ENCODE assay signal across 32 cellular contexts in the genomic region with DNA sequence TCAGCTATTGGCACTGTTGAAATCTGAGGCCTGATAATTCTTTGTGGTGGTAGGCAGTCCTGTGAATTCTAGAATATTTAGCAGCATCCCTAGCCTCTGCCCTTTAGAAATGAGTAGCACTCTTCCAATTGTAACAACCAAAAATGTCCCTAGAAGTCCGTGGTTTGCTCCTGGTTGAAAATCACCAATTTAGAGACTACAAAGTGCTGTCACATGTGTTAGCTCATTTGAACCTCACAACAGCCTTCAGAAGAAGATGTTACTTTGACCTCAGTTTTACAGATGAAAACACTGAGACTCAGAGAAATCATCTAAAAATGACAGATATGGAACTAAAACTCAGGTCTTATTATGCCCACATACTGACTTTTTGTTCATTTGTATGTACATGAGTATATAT.
"Had no signal": no experiment of that assay in that cellular context is flagged by ENCODE, and none has a peak within 500 bp of the region (broad histone marks: within the 10 kb centered on the region; RNA-seq: fewer than 3 reads in every experiment).

No MANE protein-coding gene starts in this region.

- H3K27me3 Mint-ChIP-seq: activated CD4-positive, alpha-beta memory T cell treated with anti-CD3 and anti-CD28 coated beads, Interleukin-2, amount 10 ng/mL, durations not matched to agents 7 days and 5 days; activated naive CD8-positive, alpha-beta T cell; T-helper 17 cell had no signal

- H3K27ac ChIP-seq: ascending aorta, cardiac muscle cell, KMS-11, PC-9, RWPE1, WERI-Rb-1 had no signal

- H3K4me1 ChIP-seq: ascending aorta had no signal

- DNase-seq: activated CD4-positive, alpha-beta memory T cell treated with anti-CD3 and anti-CD28 coated beads, Interleukin-2, amount 10 ng/mL, durations not matched to agents 7 days and 5 days; activated CD4-positive, alpha-beta T cell treated with anti-CD3 and anti-CD28 coated beads for 1 hour; activated CD4-positive, alpha-beta T cell treated with anti-CD3 and anti-CD28 coated beads for 48 hours; activated CD4-positive, CD25-positive, alpha-beta regulatory T cell; activated gamma-delta T cell; activated naive CD4-positive, alpha-beta T cell treated with anti-CD3 and anti-CD28 coated beads for 36 hours; activated T-cell treated with anti-CD3 and anti-CD28 coated beads, Interleukin-2, amount 50 U/mL, for 4 hours; amygdala; MM.1S; NCI-H1092; NCI-H1436 treated with DMSO at 0.1 percent for 48 hours; NCI-H1694 treated with DMSO at 0.1 percent for 48 hours; NCI-H2029; NCI-H345; NCI-H510A; NCI-H526; NCI-H748 treated with DMSO at 0.1 percent for 48 hours; NK-92 treated with Interleukin-12 subunit alpha and Interleukin-12 subunit beta, amount 100 ng/mL, for 24 hours; PC-9; SIG-M5; T-cell; T-helper 17 cell; T1000; WERI-Rb-1 had no signal

- H3K36me3 Mint-ChIP-seq: activated naive CD8-positive, alpha-beta T cell had no signal

- H3K27me3 ChIP-seq: ascending aorta, cardiac muscle cell had no signal

- H3K36me3 ChIP-seq: ascending aorta, cardiac muscle cell, WERI-Rb-1 had no signal

- H3K4me3 ChIP-seq: ascending aorta, cardiac muscle cell, PC-9 had no signal

- H3K9me3 ChIP-seq: ascending aorta had no signal

- ATAC-seq: Right ventricle myocardium inferior, SK-N-SH treated with all-trans-retinoic acid at 6 μM for 48 hours, T-cell, T-helper 17 cell had no signal

- H3K9me3 Mint-ChIP-seq: activated CD4-positive, alpha-beta memory T cell treated with anti-CD3 and anti-CD28 coated beads, Interleukin-2, amount 10 ng/mL, durations not matched to agents 7 days and 5 days; activated naive CD4-positive, alpha-beta T cell treated with anti-CD3 and anti-CD28 coated beads for 36 hours; activated T-cell treated with anti-CD3 and anti-CD28 coated beads, Interleukin-2, amount 50 U/mL, for 4 hours; central memory CD8-positive, alpha-beta T cell; T-cell had no signal

- H3K27ac Mint-ChIP-seq: activated CD4-positive, alpha-beta memory T cell treated with anti-CD3 and anti-CD28 coated beads, Interleukin-2, amount 10 ng/mL, durations not matched to agents 7 days and 5 days; activated naive CD4-positive, alpha-beta T cell treated with anti-CD3 and anti-CD28 coated beads for 36 hours; activated naive CD8-positive, alpha-beta T cell; T-cell; T-helper 17 cell had no signal

- H3K4me3 Mint-ChIP-seq: activated CD4-positive, alpha-beta memory T cell treated with anti-CD3 and anti-CD28 coated beads, Interleukin-2, amount 10 ng/mL, durations not matched to agents 7 days and 5 days; activated naive CD4-positive, alpha-beta T cell treated with anti-CD3 and anti-CD28 coated beads for 36 hours; activated naive CD8-positive, alpha-beta T cell; activated T-cell treated with anti-CD3 and anti-CD28 coated beads, Interleukin-2, amount 50 U/mL, for 4 hours; central memory CD8-positive, alpha-beta T cell; T-cell; T-helper 17 cell had no signal
